ENCODE assay signal across 21 cellular contexts in genomic region chr13:55999709-56000108, GRCh38.
DNase-seq lines count a peak whose midpoint lies in the region; TF ChIP-seq lines count a peak whose summit lies in the region.
"Had no signal": no experiment of that assay in that cellular context is flagged by ENCODE, and none has a peak within 500 bp of the region (broad histone marks: within the 10 kb centered on the region; RNA-seq: fewer than 3 reads in every experiment).

No MANE protein-coding gene starts in this region.

- H3K4me3 Mint-ChIP-seq in CD4-positive, alpha-beta memory T cell = no peak overlapping the region
- H3K4me3 Mint-ChIP-seq: activated CD8-positive, alpha-beta T cell treated with anti-CD3 and anti-CD28 coated beads for 36 hours; activated naive CD8-positive, alpha-beta T cell treated with anti-CD3 and anti-CD28 coated beads, Interleukin-2, amount 10 ng/mL, durations not matched to agents 7 days and 5 days; brain; stimulated activated memory B cell treated with anti-CD40 and anti-IgM and Interleukin-4, amounts not matched to agents 10 μg/mL and 1 μg/mL and 100 μg/mL, for 72 hours had no signal

- H3K9me3 ChIP-seq in OCI-LY1 (ENCODE audit: low read length) = no peaks in the 10 kb centered on the region
- H3K9me3 ChIP-seq in CD4-positive, alpha-beta memory T cell (ENCODE audit: control insufficient read depth in 1 of 2, low read length in 2 of 2) = peaks cover 0 to 4% of the 10 kb centered on the region in 2 donors
- H3K9me3 ChIP-seq: gastroesophageal sphincter, lower lobe of right lung, prostate gland, tibial artery had no signal

- H3K36me3 Mint-ChIP-seq in CD4-positive, alpha-beta memory T cell = no peaks in the 10 kb centered on the region
- H3K36me3 Mint-ChIP-seq: activated naive CD8-positive, alpha-beta T cell treated with anti-CD3 and anti-CD28 coated beads, Interleukin-2, amount 10 ng/mL, durations not matched to agents 7 days and 5 days; brain; naive B cell; stimulated activated memory B cell treated with anti-CD40 and anti-IgM and Interleukin-4, amounts not matched to agents 10 μg/mL and 1 μg/mL and 100 μg/mL, for 72 hours had no signal

- H3K4me2 ChIP-seq in OCI-LY1 (ENCODE audit: low read length) = no peak overlapping the region

- no peaks in the 10 kb centered on the region for H3K36me3 ChIP-seq in OCI-LY1 (ENCODE audit: insufficient read depth, low read length)
- no peaks in the 10 kb centered on the region for H3K36me3 ChIP-seq in CD4-positive, alpha-beta memory T cell (ENCODE audit: insufficient read depth, low read length)
- H3K36me3 ChIP-seq: gastroesophageal sphincter, lower lobe of right lung, prostate gland, tibial artery had no signal

- no peak overlapping the region for H3K27ac ChIP-seq in OCI-LY1 (ENCODE audit: low read depth, low read length, poor library complexity, severe bottlenecking)
- H3K27ac ChIP-seq in CD4-positive, alpha-beta memory T cell (ENCODE audit: low read depth, low read length) = no peak overlapping the region
- H3K27ac ChIP-seq: gastroesophageal sphincter, GM23248, lower lobe of right lung, prostate gland, tibial artery had no signal

- peaks cover 0 to 20% (median 16%) of the 10 kb centered on the region in 8 donors for H3K9me3 Mint-ChIP-seq in CD4-positive, alpha-beta memory T cell
- H3K9me3 Mint-ChIP-seq: stimulated activated memory B cell treated with anti-CD40 and anti-IgM and Interleukin-4, amounts not matched to agents 10 μg/mL and 1 μg/mL and 100 μg/mL, for 72 hours had no signal

- no peak overlapping the region for H3K4me3 ChIP-seq in OCI-LY1 (ENCODE audit: low read depth, low read length, poor library complexity, severe bottlenecking)
- H3K4me3 ChIP-seq in CD4-positive, alpha-beta memory T cell (ENCODE audit: low read length in 2 of 2) = no peak overlapping the region
- H3K4me3 ChIP-seq: gastroesophageal sphincter, GM23248, lower lobe of right lung, prostate gland, tibial artery had no signal

- no peaks in the 10 kb centered on the region for H3K27me3 ChIP-seq in OCI-LY1 (ENCODE audit: insufficient read depth, low read length)
- H3K27me3 ChIP-seq in CD4-positive, alpha-beta memory T cell (ENCODE audit: insufficient read depth, low read length) = no peaks in the 10 kb centered on the region
- H3K27me3 ChIP-seq: gastroesophageal sphincter, tibial artery had no signal

- TF ChIP-seq CTCF in OCI-LY1 (IDR thresholded peaks at IDR 0.05; ENCODE audit: low read length) (peak; percentile 20; the same call in 1 of the 2 replicates), GM13977 (IDR thresholded peaks at IDR 0.05; ENCODE audit: extremely low read depth, insufficient read depth, missing control alignments) (no peak)

- intact Hi-C loops in CD4-positive, alpha-beta memory T cell (cut with micrococcal nuclease) = no loop called here

- no peaks in the 10 kb centered on the region for H3F3A ChIP-seq in OCI-LY1 (ENCODE audit: insufficient read depth, low read length)

- H3K27me3 Mint-ChIP-seq in CD4-positive, alpha-beta memory T cell = no peaks in the 10 kb centered on the region
- H3K27me3 Mint-ChIP-seq: activated CD8-positive, alpha-beta T cell treated with anti-CD3 and anti-CD28 coated beads for 36 hours; activated naive CD8-positive, alpha-beta T cell treated with anti-CD3 and anti-CD28 coated beads, Interleukin-2, amount 10 ng/mL, durations not matched to agents 7 days and 5 days; brain; naive B cell; stimulated activated memory B cell treated with anti-CD40 and anti-IgM and Interleukin-4, amounts not matched to agents 10 μg/mL and 1 μg/mL and 100 μg/mL, for 72 hours had no signal

- DNase-seq in ACHN (peak; percentile 2), H4 (ENCODE audit: low spot score) (peak; percentile 5), iPS DF 4.7 (ENCODE audit: extremely low read depth, low spot score) (peak; percentile 22), NCI-H524 treated with DMSO at 0.1 percent for 48 hours (lab: John Stamatoyannopoulos, UW) (no peak), GM13977 (ENCODE audit: low spot score) (no peak)
- no peak for DNase-seq in CD4-positive, alpha-beta memory T cell
- DNase-seq in activated CD8-positive, alpha-beta memory T cell treated with anti-CD3 and anti-CD28 coated beads for 24 hours = no peak
- DNase-seq: activated CD8-positive, alpha-beta T cell treated with anti-CD3 and anti-CD28 coated beads for 36 hours; activated naive CD8-positive, alpha-beta T cell treated with anti-CD3 and anti-CD28 coated beads, Interleukin-2, amount 10 ng/mL, durations not matched to agents 7 days and 5 days; cortex of kidney; GM23248; lower lobe of right lung; naive B cell; NCI-H146; SW 1271; tibial artery had no signal

- no peak overlapping the region for H3K9ac ChIP-seq in OCI-LY1 (ENCODE audit: low read length)
- H3K9ac ChIP-seq: GM23248 had no signal

- no peaks in the 10 kb centered on the region for H3K4me1 ChIP-seq in OCI-LY1 (ENCODE audit: insufficient read depth, low read length, severe bottlenecking)
- no peaks in the 10 kb centered on the region for H3K4me1 ChIP-seq in CD4-positive, alpha-beta memory T cell (ENCODE audit: insufficient read depth, low read length)
- H3K4me1 ChIP-seq: gastroesophageal sphincter, lower lobe of right lung, prostate gland, tibial artery had no signal

- H3K27ac Mint-ChIP-seq in CD4-positive, alpha-beta memory T cell = no peak overlapping the region
- H3K27ac Mint-ChIP-seq: activated CD8-positive, alpha-beta T cell treated with anti-CD3 and anti-CD28 coated beads for 36 hours; activated naive CD8-positive, alpha-beta T cell treated with anti-CD3 and anti-CD28 coated beads, Interleukin-2, amount 10 ng/mL, durations not matched to agents 7 days and 5 days; brain; naive B cell; stimulated activated memory B cell treated with anti-CD40 and anti-IgM and Interleukin-4, amounts not matched to agents 10 μg/mL and 1 μg/mL and 100 μg/mL, for 72 hours had no signal

- no peaks in the 10 kb centered on the region for H4K20me1 ChIP-seq in OCI-LY1 (ENCODE audit: insufficient read depth, low read length)

- no peak overlapping the region for H2AFZ ChIP-seq in OCI-LY1 (ENCODE audit: low read length)
- H2AFZ ChIP-seq: GM23248 had no signal

- H3K79me2 ChIP-seq in OCI-LY1 (ENCODE audit: insufficient read depth, low read length) = no peaks in the 10 kb centered on the region

- no peaks in the 10 kb centered on the region for H3K4me1 Mint-ChIP-seq in CD4-positive, alpha-beta memory T cell
- H3K4me1 Mint-ChIP-seq: activated naive CD8-positive, alpha-beta T cell treated with anti-CD3 and anti-CD28 coated beads, Interleukin-2, amount 10 ng/mL, durations not matched to agents 7 days and 5 days; brain; naive B cell; stimulated activated memory B cell treated with anti-CD40 and anti-IgM and Interleukin-4, amounts not matched to agents 10 μg/mL and 1 μg/mL and 100 μg/mL, for 72 hours had no signal

- in situ Hi-C loops in ACHN (cut with HindIII; ENCODE audit: low pct_ligation_motif_present, low pct_unique_long_range_greater_than_20kb, low sequenced_read_pairs) (no loop called here), GM13977 (cut with MboI; ENCODE audit: low pct_unique_long_range_greater_than_20kb, low sequenced_read_pairs, unreplicated experiment) (no loop called here)

- no peaks in the 10 kb centered on the region for H3K9me2 ChIP-seq in OCI-LY1 (ENCODE audit: low read depth, low read length)

- CTCF ChIA-PET in CD4-positive, alpha-beta memory T cell (lab: Charles Lee; ENCODE audit: partially characterized antibody) = no interaction called here

- POLR2A ChIA-PET in CD4-positive, alpha-beta memory T cell (lab: Charles Lee; ENCODE audit: partially characterized antibody) = no interaction called here

Comparison
In these comparisons a context has a peak if more than half of its experiments do, and no peak if none do; other contexts are left out.
1. DNase-seq: peak in ACHN (single experiment), H4 (single experiment) and iPS DF 4.7 (single experiment); none in CD4-positive, alpha-beta memory T cell (0 of 5), activated CD8-positive, alpha-beta memory T cell treated with anti-CD3 and anti-CD28 coated beads for 24 hours (single experiment), NCI-H524 treated with DMSO at 0.1 percent for 48 hours (single experiment) and GM13977 (single experiment).